19 cellular contexts compared by ENCODE assay signal in the genomic region with DNA sequence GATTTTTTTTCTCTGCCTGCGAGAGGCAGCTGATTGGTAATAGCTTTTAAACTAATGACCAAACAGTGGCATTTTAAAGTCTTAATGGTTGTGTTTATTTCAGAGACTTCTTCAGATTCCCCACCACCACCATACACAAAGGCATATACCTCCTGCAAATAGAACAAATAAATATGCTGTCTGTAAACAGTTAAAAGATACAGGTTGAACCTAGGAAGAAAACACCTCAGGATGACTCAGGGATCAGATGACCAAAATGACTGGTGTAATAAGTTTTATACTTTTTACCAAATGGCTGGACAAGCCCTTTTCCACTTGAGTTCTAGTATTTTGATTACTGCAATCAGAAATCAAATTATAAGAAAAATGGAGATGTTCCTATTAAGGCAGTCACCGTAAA.
DNase-seq lines count a peak whose midpoint lies in the region; ATAC-seq and TF ChIP-seq lines count a peak whose summit lies in the region.
"Had no signal": no experiment of that assay in that cellular context is flagged by ENCODE, and none has a peak within 500 bp of the region (broad histone marks: within the 10 kb centered on the region; RNA-seq: fewer than 3 reads in every experiment).

No MANE protein-coding gene starts in this region.

- no peaks in the 10 kb centered on the region for H3K9me3 Mint-ChIP-seq in glutamatergic neuron (ENCODE audit: unreplicated experiment)
- no peaks in the 10 kb centered on the region for H3K9me3 Mint-ChIP-seq in activated CD8-positive, alpha-beta T cell treated with anti-CD3 and anti-CD28 coated beads for 36 hours

- H3K4me1 Mint-ChIP-seq in glutamatergic neuron (ENCODE audit: low read depth, unreplicated experiment) = peaks cover 19% of the 10 kb centered on the region
- no peaks in the 10 kb centered on the region for H3K4me1 Mint-ChIP-seq in activated CD8-positive, alpha-beta T cell treated with anti-CD3 and anti-CD28 coated beads for 36 hours (ENCODE audit: low read depth)
- H3K4me1 Mint-ChIP-seq: CD8-positive, alpha-beta memory T cell had no signal

- H3K27me3 Mint-ChIP-seq in glutamatergic neuron (ENCODE audit: unreplicated experiment) = peaks cover 1% of the 10 kb centered on the region
- no peaks in the 10 kb centered on the region for H3K27me3 Mint-ChIP-seq in activated CD8-positive, alpha-beta T cell treated with anti-CD3 and anti-CD28 coated beads for 36 hours
- H3K27me3 Mint-ChIP-seq: CD8-positive, alpha-beta memory T cell had no signal

- ATAC-seq in GM19467 (IDR thresholded peaks at IDR 0.05; ENCODE audit: unreplicated experiment) (no peak), GM21737 (IDR thresholded peaks at IDR 0.05; ENCODE audit: unreplicated experiment) (no peak)
- ATAC-seq in activated CD8-positive, alpha-beta T cell treated with anti-CD3 and anti-CD28 coated beads for 36 hours = no peak
- ATAC-seq: Right ventricle myocardium inferior had no signal

- CTCF ChIA-PET in activated CD8-positive, alpha-beta T cell treated with anti-CD3 and anti-CD28 coated beads for 36 hours (lab: Charles Lee) = interaction anchor here (0.6 kb wide), 1 partner anchor 1099 kb away, joined by 3 read pairs; no protein-coding TSS in a partner anchor

- intact Hi-C loops in activated CD8-positive, alpha-beta T cell treated with anti-CD3 and anti-CD28 coated beads for 36 hours (cut with micrococcal nuclease) = no loop called here

- H3K4me3 Mint-ChIP-seq in glutamatergic neuron (ENCODE audit: unreplicated experiment) = no peak overlapping the region
- H3K4me3 Mint-ChIP-seq in activated CD8-positive, alpha-beta T cell treated with anti-CD3 and anti-CD28 coated beads for 36 hours = no peak overlapping the region
- H3K4me3 Mint-ChIP-seq: CD8-positive, alpha-beta memory T cell had no signal

- TF ChIP-seq CTCF in glutamatergic neuron (IDR thresholded peaks at IDR 0.05; ENCODE audit: partially characterized antibody, unreplicated experiment) = no peak
- no peak for TF ChIP-seq CTCF in activated CD8-positive, alpha-beta T cell treated with anti-CD3 and anti-CD28 coated beads for 36 hours (IDR thresholded peaks at IDR 0.05)

- H3K36me3 Mint-ChIP-seq in glutamatergic neuron (ENCODE audit: unreplicated experiment) = no peaks in the 10 kb centered on the region
- no peaks in the 10 kb centered on the region for H3K36me3 Mint-ChIP-seq in activated CD8-positive, alpha-beta T cell treated with anti-CD3 and anti-CD28 coated beads for 36 hours (ENCODE audit: low read depth)
- H3K36me3 Mint-ChIP-seq: CD8-positive, alpha-beta memory T cell had no signal

- POLR2A ChIA-PET in activated CD8-positive, alpha-beta T cell treated with anti-CD3 and anti-CD28 coated beads for 36 hours (lab: Charles Lee) = no interaction called here

- peak overlapping the region; percentile 49 for H3K27ac Mint-ChIP-seq in glutamatergic neuron (ENCODE audit: unreplicated experiment)
- H3K27ac Mint-ChIP-seq in activated CD8-positive, alpha-beta T cell treated with anti-CD3 and anti-CD28 coated beads for 36 hours = no peak overlapping the region
- H3K27ac Mint-ChIP-seq: CD8-positive, alpha-beta memory T cell had no signal

- DNase-seq in NCI-H1105 treated with DMSO at 0.1 percent for 48 hours (lab: John Stamatoyannopoulos, UW) (peak; percentile 62), NCI-H1105 (lab: John Stamatoyannopoulos, UW) (no peak), LHCN-M2 (ENCODE audit: low read depth) (peak; percentile 19), glutamatergic neuron (no peak), renal cortical epithelial cell (ENCODE audit: low read depth) (peak; percentile 22)
- DNase-seq in activated CD8-positive, alpha-beta T cell treated with anti-CD3 and anti-CD28 coated beads for 36 hours = no peak
- DNase-seq: CD8-positive, alpha-beta memory T cell; Kasumi-1; MM.1S; NCI-H146; NCI-H2029; NCI-H2171; NCI-H345; NCI-H524; NCI-H82; OCI-M1 had no signal

Comparison
In these comparisons a context has a peak if more than half of its experiments do, and no peak if none do; other contexts are left out.
1. DNase-seq: peak in NCI-H1105 treated with DMSO at 0.1 percent for 48 hours (single experiment), LHCN-M2 (single experiment) and renal cortical epithelial cell (single experiment); none in NCI-H1105 (single experiment), glutamatergic neuron (single experiment) and activated CD8-positive, alpha-beta T cell treated with anti-CD3 and anti-CD28 coated beads for 36 hours (single experiment).